19 cellular contexts compared by ENCODE assay signal in genomic region chr6:162371133-162371532, GRCh38.
DNase-seq lines count a peak whose midpoint lies in the region; ATAC-seq and TF ChIP-seq lines count a peak whose summit lies in the region.
"Had no signal": no experiment of that assay in that cellular context is flagged by ENCODE, and none has a peak within 500 bp of the region (broad histone marks: within the 10 kb centered on the region; RNA-seq: fewer than 3 reads in every experiment).

No MANE protein-coding gene starts in this region.

- H3K4me2 ChIP-seq in GM23338 = no peak overlapping the region
- H3K4me2 ChIP-seq: SK-N-SH had no signal

- H3K27me3 ChIP-seq in GM23338 (ENCODE audit: insufficient read depth) (no peaks in the 10 kb centered on the region), gastroesophageal sphincter (no peaks in the 10 kb centered on the region)

- CTCF ChIA-PET in Calu3 (lab: Charles Lee) = no interaction called here

- no peaks in the 10 kb centered on the region for H4K20me1 ChIP-seq in GM23338 (replicated peaks; ENCODE audit: insufficient read depth)

- TF ChIP-seq CTCF in GM23338 (conservative IDR thresholded peaks at IDR 0.05; ENCODE audit: low read depth in 2 of 2) (no peak), astrocyte of the spinal cord (IDR thresholded peaks at IDR 0.05; ENCODE audit: low read depth, low read length) (no peak), gastroesophageal sphincter (IDR thresholded peaks at IDR 0.05) (no peak), Calu3 (IDR thresholded peaks at IDR 0.05; ENCODE audit: unreplicated experiment) (no peak)

- H3K9me3 ChIP-seq in gastroesophageal sphincter = no peaks in the 10 kb centered on the region
- H3K9me3 ChIP-seq: SK-N-SH had no signal

- H3K9me2 ChIP-seq in GM23338 (ENCODE audit: insufficient read depth) = no peaks in the 10 kb centered on the region; the same call in 1 of the 2 replicates
- H3K9me2 ChIP-seq: SK-N-SH had no signal

- 0 out of 3 replicates have a peak, but pooled peaks have one; percentile 22 for ATAC-seq in GM23338
- ATAC-seq in gastroesophageal sphincter = no peak
- ATAC-seq: GM12878, Panc1, T-cell had no signal

- no TSS peak for BruUV-seq in Calu3 (replicated peaks; lab: Mats Ljungman, UMichigan)

- H2AFZ ChIP-seq in GM23338 = no peak overlapping the region

- intact Hi-C loops in Calu3 (cut with micrococcal nuclease; ENCODE audit: unreplicated experiment) = no loop called here

- no peaks in the 10 kb centered on the region for H3K4me1 ChIP-seq in GM23338 (ENCODE audit: insufficient read depth)
- no peaks in the 10 kb centered on the region for H3K4me1 ChIP-seq in gastroesophageal sphincter

- no peak overlapping the region for H3K27ac Mint-ChIP-seq in GM23338
- H3K27ac Mint-ChIP-seq in Calu3 (ENCODE audit: unreplicated experiment) = no peak overlapping the region
- H3K27ac Mint-ChIP-seq: CD4-positive, CD25-positive, alpha-beta regulatory T cell; HFFc6; T-cell had no signal

- H3K4me3 Mint-ChIP-seq in GM23338 (no peak overlapping the region), Calu3 (ENCODE audit: low read depth, unreplicated experiment) (no peak overlapping the region)
- H3K4me3 Mint-ChIP-seq: CD4-positive, CD25-positive, alpha-beta regulatory T cell; HFFc6; T-cell had no signal

- H3K9me3 Mint-ChIP-seq in GM23338 (no peaks in the 10 kb centered on the region), Calu3 (ENCODE audit: low read depth, unreplicated experiment) (no peaks in the 10 kb centered on the region)
- H3K9me3 Mint-ChIP-seq: T-cell had no signal

- DNase-seq in COR-L47 (lab: John Stamatoyannopoulos, UW) (peak; percentile 8), GM23338 (ENCODE audit: low spot score) (peak; percentile 10), astrocyte of the spinal cord (ENCODE audit: low read depth, low spot score) (peak; percentile 7), kidney tubule cell (ENCODE audit: low spot score) (peak; percentile 52), GDM1 (lab: John Stamatoyannopoulos, UW) (no peak), Calu3 (no peak)
- DNase-seq: AML-193; CD4-positive, CD25-positive, alpha-beta regulatory T cell; DMS79; HFFc6; MM.1S; NCI-H1092 treated with DMSO at 0.1 percent for 48 hours; NCI-H187 treated with DMSO at 0.1 percent for 48 hours; NCI-H510A treated with DMSO at 0.1 percent for 48 hours; SK-N-SH; T-cell had no signal

- H3K36me3 ChIP-seq in GM23338 (ENCODE audit: insufficient read depth) (no peaks in the 10 kb centered on the region), gastroesophageal sphincter (no peaks in the 10 kb centered on the region)

- in situ Hi-C loops in astrocyte of the spinal cord (cut with HindIII; ENCODE audit: low sequenced_read_pairs) = no loop called here

- H3K4me1 Mint-ChIP-seq in GM23338 (no peaks in the 10 kb centered on the region), Calu3 (ENCODE audit: low read depth, unreplicated experiment) (no peaks in the 10 kb centered on the region)
- H3K4me1 Mint-ChIP-seq: CD4-positive, CD25-positive, alpha-beta regulatory T cell; T-cell had no signal

- H3K4me3 ChIP-seq in GM23338 (no peak overlapping the region), astrocyte of the spinal cord (ENCODE audit: low read depth, low read length) (no peak overlapping the region), gastroesophageal sphincter (no peak overlapping the region)
- H3K4me3 ChIP-seq: GM12878 had no signal

- TF ChIP-seq POLR2A in gastroesophageal sphincter (IDR thresholded peaks at IDR 0.05) = no peak

- H3K36me3 Mint-ChIP-seq in GM23338 (ENCODE audit: low read depth) = no peaks in the 10 kb centered on the region
- no peaks in the 10 kb centered on the region for H3K36me3 Mint-ChIP-seq in Calu3 (ENCODE audit: insufficient read depth, unreplicated experiment)
- H3K36me3 Mint-ChIP-seq: CD4-positive, CD25-positive, alpha-beta regulatory T cell had no signal

- no peaks in the 10 kb centered on the region for H3K79me2 ChIP-seq in GM23338 (replicated peaks; ENCODE audit: insufficient read depth)

- no peak for TF ChIP-seq EP300 in gastroesophageal sphincter (IDR thresholded peaks at IDR 0.05)

- H3K27ac ChIP-seq in GM23338 (ENCODE audit: low read depth) = no peak overlapping the region
- no peak overlapping the region for H3K27ac ChIP-seq in gastroesophageal sphincter

- H3K27me3 Mint-ChIP-seq in GM23338 (ENCODE audit: insufficient read depth, low read depth, poor library complexity) = peaks cover 5% of the 10 kb centered on the region
- no peaks in the 10 kb centered on the region for H3K27me3 Mint-ChIP-seq in Calu3 (ENCODE audit: unreplicated experiment)
- H3K27me3 Mint-ChIP-seq: CD4-positive, CD25-positive, alpha-beta regulatory T cell; T-cell had no signal

- no peaks in the 10 kb centered on the region for H3F3A ChIP-seq in GM23338 (replicated peaks; ENCODE audit: low read depth)

- 80 to 96% methylated on average over 2 to 3 of the region's 5 CpGs for WGBS in gastroesophageal sphincter (ENCODE audit: low coverage in 1 of 2), 2 donors

TF ChIP-seq in GM23338, 12 proteins besides CTCF, POLR2A, EP300 and RAD21 (continues in another document):
- TF ChIP-seq ZNF462 (CRISPR knock-in tag; IDR thresholded peaks at IDR 0.05) (no peak), ZNF114 (CRISPR knock-in tag; IDR thresholded peaks at IDR 0.05) (no peak), STAT1 (IDR thresholded peaks at IDR 0.05; ENCODE audit: unreplicated experiment) (no peak), ETS1 (IDR thresholded peaks at IDR 0.05) (no peak)

Comparison
In these comparisons a context has a peak if more than half of its experiments do, and no peak if none do; other contexts are left out.
1. DNase-seq: peak in COR-L47 (single experiment), GM23338 (single experiment), astrocyte of the spinal cord (single experiment) and kidney tubule cell (single experiment); none in GDM1 (single experiment) and Calu3 (single experiment).